10 cellular contexts compared by ENCODE assay signal in genomic region chr6:36245572-36246031, GRCh38. TPM values are rescaled to one million over a fixed set of nuclear protein-coding genes. Genes with fewer than 3 reads are reported as not detected.
DNase-seq lines count a peak whose midpoint lies in the region; ATAC-seq, FAIRE-seq and TF ChIP-seq lines count a peak whose summit lies in the region.
"Had no signal": no experiment of that assay in that cellular context is flagged by ENCODE, and none has a peak within 500 bp of the region (broad histone marks: within the 10 kb centered on the region; RNA-seq: fewer than 3 reads in every experiment).

No MANE protein-coding gene starts in this region.

- H3K4me1 ChIP-seq in HUES48 (ENCODE audit: control insufficient read depth, insufficient read depth, low read length) (peaks cover 25% of the 10 kb centered on the region), mucosa of descending colon (ENCODE audit: low read depth) (peaks cover 5% of the 10 kb centered on the region)

- POLR2A ChIA-PET in HEK293T (lab: Yijun Ruan, JAX), result no interaction called here

- ATAC-seq in mucosa of descending colon, result peak; percentile 92
- no peak for ATAC-seq in HG03342 (IDR thresholded peaks at IDR 0.05; ENCODE audit: unreplicated experiment)
- ATAC-seq in HG02588 (IDR thresholded peaks at IDR 0.05; ENCODE audit: unreplicated experiment), result no peak
- ATAC-seq in GM18870 (IDR thresholded peaks at IDR 0.05; ENCODE audit: unreplicated experiment), result no peak

- no peaks in the 10 kb centered on the region for H3K36me3 ChIP-seq in HUES48 (ENCODE audit: control insufficient read depth, insufficient read depth, low read length)
- no peaks in the 10 kb centered on the region for H3K36me3 ChIP-seq in bronchial epithelial cell (ENCODE audit: control insufficient read depth, insufficient read depth, low read length)
- no peaks in the 10 kb centered on the region for H3K36me3 ChIP-seq in mucosa of descending colon (ENCODE audit: low read depth)

- no peak for FAIRE-seq in bronchial epithelial cell (lab: Jason Lieb, UNC)

- CTCF ChIA-PET in HEK293T (lab: Yijun Ruan, JAX), result no interaction called here

- peak overlapping the region; percentile 71 for H3K27ac ChIP-seq in HUES48 (ENCODE audit: low read depth, low read length)
- H3K27ac ChIP-seq: testis had no signal

- TF ChIP-seq CTCF in bronchial epithelial cell (IDR thresholded peaks at IDR 0.05; ENCODE audit: insufficient read depth, low read length, severe bottlenecking) (peak; percentile 16), mucosa of descending colon (IDR thresholded peaks at IDR 0.05) (no peak)

- peak; percentile 59 for DNase-seq in ELF-1 (ENCODE audit: low read depth, low spot score)
- DNase-seq in bronchial epithelial cell (ENCODE audit: low read depth), result no peak
- peak; percentile 69 to 84 (median 79) for DNase-seq in mucosa of descending colon
- DNase-seq in HEK293T (ENCODE audit: extremely low spot score), result no peak
- DNase-seq: testis had no signal

- H3K9me3 ChIP-seq in HUES48 (ENCODE audit: control insufficient read depth, insufficient read depth, low read length) (no peaks in the 10 kb centered on the region), mucosa of descending colon (no peaks in the 10 kb centered on the region)
- H3K9me3 ChIP-seq: testis had no signal

- H3K9ac ChIP-seq in HUES48 (ENCODE audit: low read depth, low read length), result peak overlapping the region; percentile 5; the same call in 1 of the 2 replicates

- H3K27me3 ChIP-seq in HUES48 (ENCODE audit: control insufficient read depth, insufficient read depth, low read length), result no peaks in the 10 kb centered on the region
- no peaks in the 10 kb centered on the region for H3K27me3 ChIP-seq in bronchial epithelial cell (ENCODE audit: control insufficient read depth, insufficient read depth, low read length)
- H3K27me3 ChIP-seq: testis had no signal

- H3K4me3 ChIP-seq in HUES48 (ENCODE audit: low read depth, low read length) (no peak overlapping the region), bronchial epithelial cell (ENCODE audit: low read depth, low read length) (no peak overlapping the region), mucosa of descending colon (no peak overlapping the region)
- H3K4me3 ChIP-seq: testis had no signal

- intact Hi-C loops in mucosa of descending colon (cut with DNase I, micrococcal nuclease), result no loop called here

TF ChIP-seq in HEK293T, 16 proteins besides CTCF, POLR2A, EP300 and RAD21:
- no peak for TF ChIP-seq LEF1 (IDR thresholded peaks at IDR 0.05; ENCODE audit: borderline replicate concordance)
- TF ChIP-seq ARNT (IDR thresholded peaks at IDR 0.05), result no peak
- TF ChIP-seq, protein P1, sequence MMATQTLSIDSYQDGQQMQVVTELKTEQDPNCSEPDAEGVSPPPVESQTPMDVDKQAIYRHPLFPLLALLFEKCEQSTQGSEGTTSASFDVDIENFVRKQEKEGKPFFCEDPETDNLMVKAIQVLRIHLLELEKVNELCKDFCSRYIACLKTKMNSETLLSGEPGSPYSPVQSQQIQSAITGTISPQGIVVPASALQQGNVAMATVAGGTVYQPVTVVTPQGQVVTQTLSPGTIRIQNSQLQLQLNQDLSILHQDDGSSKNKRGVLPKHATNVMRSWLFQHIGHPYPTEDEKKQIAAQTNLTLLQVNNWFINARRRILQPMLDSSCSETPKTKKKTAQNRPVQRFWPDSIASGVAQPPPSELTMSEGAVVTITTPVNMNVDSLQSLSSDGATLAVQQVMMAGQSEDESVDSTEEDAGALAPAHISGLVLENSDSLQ (IDR thresholded peaks at IDR 0.05), result no peak
- TF ChIP-seq ZNF384 (IDR thresholded peaks at IDR 0.05), result no peak
- TF ChIP-seq ELF4 (IDR thresholded peaks at IDR 0.05), result no peak
- no peak for TF ChIP-seq FOXA1 (IDR thresholded peaks at IDR 0.05)
- TF ChIP-seq NFRKB (IDR thresholded peaks at IDR 0.05), result no peak
TF ChIP-seq in HEK293T: peak in this region for 0.

RNA-seq across cellular contexts. Expression of gene PNPLA1, which starts 24.3 kb away (rescaled TPM):
- total RNA-seq in bronchial epithelial cell (0.26 and 1.2 TPM in 2 replicates), mucosa of descending colon (under 1 TPM; 0.19 to 0.38 (median 0.27) TPM)
- total RNA-seq: fibroblast of villous mesenchyme had no signal

RNA-seq across cellular contexts. Expression of gene BRPF3, which starts 49.1 kb away (rescaled TPM):
- total RNA-seq in bronchial epithelial cell, result 6.3 and 10.1 TPM in 2 replicates
- total RNA-seq in mucosa of descending colon, result 10 to 100 TPM; 74.8 to 84.6 (median 75.9) TPM

Comparison
In these comparisons a context has a peak if more than half of its experiments do, and no peak if none do; other contexts are left out.
1. DNase-seq: peak in ELF-1 (single experiment) and mucosa of descending colon (3 of 3); none in bronchial epithelial cell (single experiment) and HEK293T (single experiment).